In the genomic region with DNA sequence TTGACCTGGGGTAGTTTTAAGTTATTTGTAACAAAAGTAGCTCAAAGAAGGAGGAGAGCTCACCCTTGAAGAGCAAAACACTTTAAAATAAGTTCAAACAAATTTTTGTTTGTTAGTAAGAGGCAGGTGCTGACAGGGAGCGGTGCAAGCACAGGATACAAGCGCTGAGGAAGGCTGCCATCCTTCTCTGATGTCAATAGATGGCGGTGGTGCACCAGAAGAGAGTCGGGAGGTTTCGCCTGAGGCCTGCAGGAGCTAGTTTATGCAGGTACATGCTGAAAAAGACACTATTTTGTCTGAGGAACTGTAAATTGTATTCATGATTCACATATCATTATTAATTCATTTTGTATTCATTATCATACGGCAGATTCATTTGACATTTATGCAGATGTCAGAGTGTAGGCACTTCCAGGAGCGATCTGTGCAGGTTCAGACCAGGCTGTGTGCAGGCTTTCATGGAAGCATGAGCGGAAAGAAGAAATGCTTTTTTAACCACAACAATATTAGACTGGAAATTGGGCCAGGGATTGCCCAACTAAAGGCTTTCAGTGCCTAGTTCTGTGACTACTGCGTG, we compare ENCODE assay signal across 8 cellular contexts.
DNase-seq lines count a peak whose midpoint lies in the region; ATAC-seq and TF ChIP-seq lines count a peak whose summit lies in the region.

No MANE protein-coding gene starts in this region.

- H3K4me1 Mint-ChIP-seq in brain = peaks cover 10% of the 10 kb centered on the region

- H3K36me3 ChIP-seq in upper lobe of right lung = no peaks in the 10 kb centered on the region

- in situ Hi-C loops in G401 (cut with HindIII; ENCODE audit: low sequenced_read_pairs) = no loop called here

- H3K27me3 ChIP-seq in upper lobe of right lung = no peaks in the 10 kb centered on the region

- peak overlapping the region in 3 of 5 experiments; percentile 23 to 93 (median 26) for H3K27ac Mint-ChIP-seq in brain

- TF ChIP-seq CTCF in brain (conservative IDR thresholded peaks at IDR 0.05) (peak; percentile 92), upper lobe of right lung (IDR thresholded peaks at IDR 0.05) (peak; percentile 68)

- peak overlapping the region in 1 of 5 experiments; percentile 16 for H3K4me3 Mint-ChIP-seq in brain

- intact Hi-C loops in upper lobe of right lung (cut with DNase I) = no loop called here

- H3K27me3 Mint-ChIP-seq in brain = peaks cover 8% of the 10 kb centered on the region

- peak; percentile 46 for DNase-seq in G401 (ENCODE audit: low spot score)
- peak; percentile 56 for DNase-seq in NCI-H748 treated with DMSO at 0.1 percent for 48 hours (lab: John Stamatoyannopoulos, UW)
- peak; percentile 51 for DNase-seq in kidney glomerular epithelial cell (lab: John Stamatoyannopoulos, UW)
- DNase-seq in upper lobe of right lung = peak; percentile 56
- no peak for DNase-seq in activated naive CD4-positive, alpha-beta T cell treated with Interleukin-2 at 50 U/mL for 16 hours

- no peaks in the 10 kb centered on the region for H3K9me3 ChIP-seq in upper lobe of right lung

- no peaks in the 10 kb centered on the region for H3K36me3 Mint-ChIP-seq in brain

- H3K4me3 ChIP-seq in upper lobe of right lung = no peak overlapping the region

- no peak overlapping the region for H3K27ac ChIP-seq in upper lobe of right lung

- ATAC-seq in GM21360 (IDR thresholded peaks at IDR 0.05; ENCODE audit: unreplicated experiment) = peak; percentile 99
- peak; percentile 82 for ATAC-seq in HG03520 (IDR thresholded peaks at IDR 0.05; ENCODE audit: unreplicated experiment)
- ATAC-seq in upper lobe of right lung = peak; percentile 94

- H3K4me1 ChIP-seq in upper lobe of right lung = no peaks in the 10 kb centered on the region

- peaks cover 0 to 5% (median 0%) of the 10 kb centered on the region in 5 experiments for H3K9me3 Mint-ChIP-seq in brain
